8 cellular contexts compared by ENCODE assay signal in genomic region chr1:246195296-246195695, GRCh38.
"Had no signal": no experiment of that assay in that cellular context is flagged by ENCODE, and none has a peak within 500 bp of the region (broad histone marks: within the 10 kb centered on the region; RNA-seq: fewer than 3 reads in every experiment).

No MANE protein-coding gene starts in this region.

- FAIRE-seq: G401.6, GM12878, GM12891, GM12892, GM18507, GM19239 had no signal

- H3K4me3 ChIP-seq: GM12878 had no signal

- DNase-seq: GDM1, GF-D8 had no signal

- ATAC-seq: GM12878 had no signal
